In the genomic region with DNA sequence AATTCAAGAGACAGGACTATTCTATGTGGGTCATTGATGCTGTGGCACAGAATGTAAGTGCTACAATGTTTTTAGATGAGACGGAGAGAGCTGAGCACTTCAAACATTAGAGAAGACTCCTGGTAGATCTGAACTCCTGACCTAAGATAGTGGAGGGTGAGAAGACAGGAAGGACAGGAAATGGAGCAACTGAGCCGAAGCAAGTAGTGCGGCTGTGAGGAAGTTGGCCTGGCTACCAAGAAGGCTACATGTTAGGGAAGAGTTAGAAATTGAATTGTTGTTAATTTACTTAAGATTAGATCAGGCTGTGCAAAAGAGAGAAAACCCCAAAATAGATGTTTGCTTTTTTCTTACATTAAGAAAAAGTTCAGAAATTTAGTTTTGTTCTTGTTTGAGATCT, we compare ENCODE assay signal across 27 cellular contexts. TPM values are rescaled to one million over a fixed set of nuclear protein-coding genes. Genes with fewer than 3 reads are reported as not detected.
"Had no signal": no experiment of that assay in that cellular context is flagged by ENCODE, and none has a peak within 500 bp of the region (broad histone marks: within the 10 kb centered on the region; RNA-seq: fewer than 3 reads in every experiment).

No MANE protein-coding gene starts in this region.

- H3K4me1 ChIP-seq: breast epithelium had no signal

- H3K27me3 ChIP-seq: breast epithelium had no signal

- DNase-seq: activated CD4-positive, alpha-beta T cell treated with anti-CD3 and anti-CD28 coated beads for 48 hours; activated CD4-positive, alpha-beta T cell treated with anti-CD3 and anti-CD28 coated beads, Interleukin-2, amount 50 U/mL, for 4 hours; activated CD4-positive, CD25-positive, alpha-beta regulatory T cell treated with anti-CD3 and anti-CD28 coated beads, Interleukin-2, amount 50 U/mL, for 72 hours; activated CD8-positive, alpha-beta memory T cell treated with anti-CD3 and anti-CD28 coated beads, Interleukin-2, amount 50 U/mL, for 48 hours; activated CD8-positive, alpha-beta T cell treated with anti-CD3 and anti-CD28 coated beads, Interleukin-2, amount 10 ng/mL, durations not matched to agents 7 days and 5 days; activated effector memory CD4-positive, alpha-beta T cell treated with Interleukin-2 at 50 U/mL for 16 hours; activated naive CD4-positive, alpha-beta T cell; activated T-cell treated with anti-CD3 and anti-CD28 coated beads, Interleukin-2, amount 50 U/mL, for 1 hour; aorta; caudate nucleus; Karpas-422; MV-4-11; NCI-H1092 treated with DMSO at 0.1 percent for 48 hours; NCI-H1417 treated with DMSO at 0.1 percent for 48 hours; NCI-H1694; NCI-H2029; NCI-H2107; NCI-H2171 treated with DMSO at 0.1 percent for 48 hours; NCI-H345; NCI-H510A; NCI-H526 treated with DMSO at 0.1 percent for 48 hours; RPMI8226 had no signal

- H3K9me3 ChIP-seq: breast epithelium had no signal

- H3K27ac ChIP-seq: breast epithelium, SK-N-MC had no signal

- H3K4me3 ChIP-seq: breast epithelium, SK-N-MC had no signal

- ATAC-seq: activated CD8-positive, alpha-beta T cell treated with anti-CD3 and anti-CD28 coated beads, Interleukin-2, amount 10 ng/mL, durations not matched to agents 7 days and 5 days; Right ventricle myocardium inferior; WTC11 had no signal

- H3K36me3 ChIP-seq: breast epithelium had no signal

RNA-seq across cellular contexts. Expression of gene MLIP, which starts 14.4 kb away (rescaled TPM):
- total RNA-seq: activated CD8-positive, alpha-beta T cell treated with anti-CD3 and anti-CD28 coated beads, Interleukin-2, amount 10 ng/mL, durations not matched to agents 7 days and 5 days; OCI-LY7; WTC11 had no signal
